ENCODE assay signal across 39 cellular contexts in genomic region chr17:50822550-50822949, GRCh38. TPM values are rescaled to one million over a fixed set of nuclear protein-coding genes. Genes with fewer than 3 reads are reported as not detected.
"Had no signal": no experiment of that assay in that cellular context is flagged by ENCODE, and none has a peak within 500 bp of the region (broad histone marks: within the 10 kb centered on the region; RNA-seq: fewer than 3 reads in every experiment).

No MANE protein-coding gene starts in this region.

- H3K27ac ChIP-seq: adrenal gland, ascending aorta, body of pancreas, brain microvascular endothelial cell, breast epithelium, cardiac muscle cell had no signal

- DNase-seq: activated effector memory CD4-positive, alpha-beta T cell treated with anti-CD3 and anti-CD28 coated beads, Interleukin-2, amount 50 U/mL, for 16 hours; activated effector memory CD4-positive, alpha-beta T cell treated with Interleukin-2 at 50 U/mL for 16 hours; activated gamma-delta T cell; activated gamma-delta T cell treated with Interleukin-2 at 50 U/mL for 16 hours; activated naive CD4-positive, alpha-beta T cell; activated naive CD4-positive, alpha-beta T cell treated with anti-CD3 and anti-CD28 coated beads for 36 hours; activated naive CD4-positive, alpha-beta T cell treated with anti-CD3 and anti-CD28 coated beads, Interleukin-2, amount 10 ng/mL, durations not matched to agents 7 days and 5 days; activated naive CD4-positive, alpha-beta T cell treated with anti-CD3 and anti-CD28 coated beads, Interleukin-2, amount 50 U/mL, for 16 hours; activated naive CD4-positive, alpha-beta T cell treated with Interleukin-2 at 50 U/mL for 16 hours; activated naive CD8-positive, alpha-beta T cell treated with anti-CD3 and anti-CD28 coated beads for 36 hours; activated naive CD8-positive, alpha-beta T cell treated with anti-CD3 and anti-CD28 coated beads, Interleukin-2, amount 10 ng/mL, durations not matched to agents 7 days and 5 days; activated naive CD8-positive, alpha-beta T cell treated with anti-CD3 and anti-CD28 coated beads, Interleukin-2, amount 50 U/mL, for 24 hours; activated T-cell treated with anti-CD3 and anti-CD28 coated beads, Interleukin-2, amount 50 U/mL, for 1 hour; activated T-cell treated with anti-CD3 and anti-CD28 coated beads, Interleukin-2, amount 50 U/mL, for 24 hours; activated T-cell treated with anti-CD3 and anti-CD28 coated beads, Interleukin-2, amount 50 U/mL, for 4 hours; activated T-cell treated with anti-CD3 and anti-CD28 coated beads, Interleukin-2, amount 50 U/mL, for 48 hours; activated T-cell treated with anti-CD3 and anti-CD28 coated beads, Interleukin-2, amount 50 U/mL, for 72 hours; adrenal gland; amniotic stem cell; amygdala; anterior cingulate cortex; aorta; body of pancreas; brain microvascular endothelial cell; caudate nucleus; central memory CD4-positive, alpha-beta T cell; cerebellar nuclear complex had no signal

- H3K9me3 ChIP-seq: adrenal gland, ascending aorta, body of pancreas, breast epithelium had no signal

- H3K36me3 ChIP-seq: adrenal gland, ascending aorta, brain microvascular endothelial cell, breast epithelium, cardiac muscle cell had no signal

- H3K4me1 ChIP-seq: adrenal gland, ascending aorta, breast epithelium had no signal

- FAIRE-seq: astrocyte, bronchial epithelial cell had no signal

- H3K4me3 ChIP-seq: adrenal gland, ascending aorta, body of pancreas, breast epithelium, cardiac muscle cell had no signal

- H3K27me3 ChIP-seq: adrenal gland, ascending aorta, body of pancreas, brain microvascular endothelial cell, breast epithelium, cardiac muscle cell had no signal

- ATAC-seq: activated naive CD4-positive, alpha-beta T cell treated with anti-CD3 and anti-CD28 coated beads, Interleukin-2, amount 50 U/mL, for 72 hours; activated naive CD8-positive, alpha-beta T cell treated with anti-CD3 and anti-CD28 coated beads, Interleukin-2, amount 50 U/mL, for 24 hours; activated T-cell treated with anti-CD3 and anti-CD28 coated beads, Interleukin-2, amount 50 U/mL, for 4 hours; activated T-helper 17 cell treated with anti-CD3 and anti-CD28 coated beads, Interleukin-2, amount 50 U/mL, for 72 hours; body of pancreas had no signal

RNA-seq across cellular contexts. Expression of gene WFIKKN2, which starts 12.8 kb away (rescaled TPM):
- total RNA-seq: activated naive CD4-positive, alpha-beta T cell treated with anti-CD3 and anti-CD28 coated beads for 36 hours; activated naive CD4-positive, alpha-beta T cell treated with anti-CD3 and anti-CD28 coated beads, Interleukin-2, amount 50 U/mL, for 72 hours; activated naive CD8-positive, alpha-beta T cell treated with anti-CD3 and anti-CD28 coated beads for 36 hours; activated naive CD8-positive, alpha-beta T cell treated with anti-CD3 and anti-CD28 coated beads, Interleukin-2, amount 10 ng/mL, durations not matched to agents 7 days and 5 days; activated T-cell treated with anti-CD3 and anti-CD28 coated beads, Interleukin-2, amount 50 U/mL, for 4 hours; activated T-cell treated with anti-CD3 and anti-CD28 coated beads, Interleukin-2, amount 50 U/mL, for 72 hours; activated T-helper 1 cell treated with anti-CD3 and anti-CD28 coated beads, Interleukin-12 subunit alpha, Interleukin-12 subunit beta, Interleukin-2, Interleukin-4 antibody, amounts not matched to agents 30 ng/mL and 10 ng/mL and 1 ng/mL, durations not matched to agents 14 hours and 24 hours and 36 hours; activated T-helper 17 cell treated with anti-CD3 and anti-CD28 coated beads, Interleukin-2, amount 50 U/mL, for 72 hours; activated T-helper 2 cell treated with anti-CD3 and anti-CD28 coated beads, Interferon-gamma antibody, Interleukin-2, Interleukin-4, amounts not matched to agents 10 μg/mL and 5 μg/mL and 100 μg/mL, durations not matched to agents 14 hours and 24 hours and 36 hours; ascending aorta; breast epithelium; bronchial epithelial cell; cardiac muscle cell had no signal
- polyA plus RNA-seq: aorta had no signal

RNA-seq across cellular contexts. Expression of gene ANKRD40CL, which starts 55.2 kb away (rescaled TPM):
- total RNA-seq: activated naive CD4-positive, alpha-beta T cell treated with anti-CD3 and anti-CD28 coated beads for 36 hours; activated naive CD4-positive, alpha-beta T cell treated with anti-CD3 and anti-CD28 coated beads, Interleukin-2, amount 50 U/mL, for 72 hours; activated naive CD8-positive, alpha-beta T cell treated with anti-CD3 and anti-CD28 coated beads for 36 hours; activated naive CD8-positive, alpha-beta T cell treated with anti-CD3 and anti-CD28 coated beads, Interleukin-2, amount 10 ng/mL, durations not matched to agents 7 days and 5 days; activated T-cell treated with anti-CD3 and anti-CD28 coated beads, Interleukin-2, amount 50 U/mL, for 4 hours; activated T-cell treated with anti-CD3 and anti-CD28 coated beads, Interleukin-2, amount 50 U/mL, for 72 hours; activated T-helper 1 cell treated with anti-CD3 and anti-CD28 coated beads, Interleukin-12 subunit alpha, Interleukin-12 subunit beta, Interleukin-2, Interleukin-4 antibody, amounts not matched to agents 30 ng/mL and 10 ng/mL and 1 ng/mL, durations not matched to agents 14 hours and 24 hours and 36 hours; activated T-helper 17 cell treated with anti-CD3 and anti-CD28 coated beads, Interleukin-2, amount 50 U/mL, for 72 hours; activated T-helper 2 cell treated with anti-CD3 and anti-CD28 coated beads, Interferon-gamma antibody, Interleukin-2, Interleukin-4, amounts not matched to agents 10 μg/mL and 5 μg/mL and 100 μg/mL, durations not matched to agents 14 hours and 24 hours and 36 hours; adrenal gland; aorta; ascending aorta; astrocyte; breast epithelium; bronchial epithelial cell; cardiac muscle cell; cardiac septum; cerebellum; chondrocyte had no signal
- polyA plus RNA-seq: adrenal gland, cardiac muscle cell had no signal
